Comparison of ENCODE assay signal across 17 cellular contexts in the genomic region with DNA sequence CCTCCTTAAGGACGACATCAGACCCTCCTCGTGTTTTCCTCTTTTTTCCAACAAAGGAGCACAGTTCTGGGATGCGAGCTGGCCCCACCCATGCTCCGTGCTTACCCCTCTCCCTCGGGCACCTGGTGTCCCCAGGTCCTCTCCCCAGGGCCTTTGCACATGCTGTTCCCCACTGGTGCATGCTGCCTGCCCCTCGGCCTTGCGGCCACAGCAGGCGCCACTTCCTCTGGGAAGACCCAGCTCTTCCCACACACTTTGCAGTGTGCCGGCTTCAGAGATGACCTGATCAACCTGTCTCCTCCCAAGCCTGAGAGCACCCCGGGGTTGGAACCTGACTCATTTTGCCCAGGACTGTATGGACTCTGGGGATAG.
"Had no signal": no experiment of that assay in that cellular context is flagged by ENCODE, and none has a peak within 500 bp of the region (broad histone marks: within the 10 kb centered on the region; RNA-seq: fewer than 3 reads in every experiment).

No MANE protein-coding gene starts in this region.

- H3K4me2 ChIP-seq: KMS-11 had no signal

- H3K4me3 ChIP-seq: cardiac muscle cell, Peyer's patch had no signal

- DNase-seq: activated B cell treated with CpG ODN at 0.5 μM for 24 hours; activated CD4-positive, alpha-beta T cell treated with anti-CD3 and anti-CD28 coated beads for 1 hour; activated CD4-positive, alpha-beta T cell treated with anti-CD3 and anti-CD28 coated beads, Interleukin-2, amount 10 ng/mL, durations not matched to agents 24 days and 14 days; activated effector memory CD4-positive, alpha-beta T cell treated with anti-CD3 and anti-CD28 coated beads, Interleukin-2, amount 50 U/mL, for 16 hours; activated naive CD4-positive, alpha-beta T cell treated with anti-CD3 and anti-CD28 coated beads for 36 hours; activated T-cell treated with anti-CD3 and anti-CD28 coated beads, Interleukin-2, amount 50 U/mL, for 24 hours; brain microvascular endothelial cell; NCI-H1092 treated with DMSO at 0.1 percent for 48 hours; NCI-H1436; NCI-H1694 treated with DMSO at 0.1 percent for 48 hours; NCI-H2029 treated with DMSO at 0.1 percent for 48 hours; NCI-H524; Peyer's patch; SHP77 treated with DMSO at 0.1 percent for 48 hours; T1000 had no signal

- H3K36me3 ChIP-seq: brain microvascular endothelial cell, cardiac muscle cell, Peyer's patch had no signal

- H3K9me3 ChIP-seq: Peyer's patch had no signal

- H3K27ac ChIP-seq: brain microvascular endothelial cell, cardiac muscle cell, KMS-11, Peyer's patch had no signal

- H3K27me3 ChIP-seq: brain microvascular endothelial cell, cardiac muscle cell, Peyer's patch had no signal

- H3K9ac ChIP-seq: KMS-11 had no signal

- H3K4me1 ChIP-seq: Peyer's patch had no signal
